In the genomic region with DNA sequence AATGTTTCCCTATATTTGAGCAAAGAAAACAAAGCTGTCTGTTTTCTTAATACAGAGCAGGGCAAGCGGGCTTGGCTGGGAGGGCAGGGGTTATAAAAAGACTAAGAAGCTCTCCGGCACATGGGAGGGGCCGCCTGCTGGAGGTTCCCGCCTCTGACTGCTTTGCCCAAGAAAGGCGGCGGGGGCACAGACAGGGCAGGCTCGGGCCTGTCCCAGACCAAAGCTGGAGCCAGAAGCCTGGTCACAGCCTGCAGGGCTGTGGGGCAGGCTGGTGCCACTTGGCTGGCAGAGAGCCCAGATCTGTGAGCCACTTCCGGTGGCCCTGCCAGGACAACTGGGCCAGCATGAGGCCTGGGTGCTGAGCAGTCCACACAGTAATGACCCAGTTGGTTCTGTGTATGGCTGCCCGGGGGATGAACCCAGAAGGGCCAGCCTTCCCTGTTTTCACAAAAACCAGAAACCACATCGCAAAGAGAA, we compare ENCODE assay signal across 8 cellular contexts.
DNase-seq lines count a peak whose midpoint lies in the region; ATAC-seq and TF ChIP-seq lines count a peak whose summit lies in the region.

No MANE protein-coding gene starts in this region.

- H3K27ac ChIP-seq in AG04450 (ENCODE audit: low read depth, low read length) (peak overlapping the region; percentile 88), GM23338 (ENCODE audit: low read depth) (peak overlapping the region; percentile 56; the same call in 1 of the 2 replicates)

- POLR2A ChIA-PET in AG04450 (lab: Yijun Ruan, JAX): interaction anchor here (1.1 kb wide), 1 partner anchor 13 kb away, joined by 3 read pairs; no protein-coding TSS in a partner anchor

- TF ChIP-seq CTCF in AG04450 (IDR thresholded peaks at IDR 0.05; ENCODE audit: low read depth, low read length): peak; percentile 25
- TF ChIP-seq CTCF in GM23338 (conservative IDR thresholded peaks at IDR 0.05; ENCODE audit: low read depth in 2 of 2): no peak

- peaks cover 45% of the 10 kb centered on the region for H3K4me1 Mint-ChIP-seq in GM23338

- H3K9me3 ChIP-seq in AG04450 (ENCODE audit: control insufficient read depth, insufficient read depth, low read length): peaks cover 4% of the 10 kb centered on the region; the same call in 1 of the 2 replicates

- H3K36me3 Mint-ChIP-seq in GM23338 (ENCODE audit: low read depth): peaks cover 3% of the 10 kb centered on the region; the same call in 1 of the 3 replicates

- peak overlapping the region; percentile 89 for H3K27ac Mint-ChIP-seq in GM23338

- DNase-seq in AG04450 (ENCODE audit: low read depth, low spot score): no peak
- peak; percentile 74 for DNase-seq in GM23338 (ENCODE audit: low spot score)
- DNase-seq in NCI-H446 (lab: John Stamatoyannopoulos, UW): peak; percentile 66 to 88
- DNase-seq in amniotic epithelial cell (ENCODE audit: low read depth): peak; percentile 48
- peak; percentile 91 for DNase-seq in left cardiac atrium
- peak; percentile 80 to 98 (median 88) for DNase-seq in posterior cingulate gyrus
- DNase-seq in T-helper 9 cell: no peak

- H3K27me3 Mint-ChIP-seq in GM23338 (ENCODE audit: insufficient read depth, low read depth, poor library complexity): peaks cover 8% of the 10 kb centered on the region

- H3F3A ChIP-seq in GM23338 (replicated peaks; ENCODE audit: low read depth): peaks cover 9% of the 10 kb centered on the region; the same call in 1 of the 2 replicates

- H4K20me1 ChIP-seq in GM23338 (replicated peaks; ENCODE audit: insufficient read depth): no peaks in the 10 kb centered on the region

- no peaks in the 10 kb centered on the region for H3K9me2 ChIP-seq in GM23338 (ENCODE audit: insufficient read depth)

- intact Hi-C loops in left cardiac atrium (cut with DNase I): no loop called here
- intact Hi-C loops in posterior cingulate gyrus (cut with DNase I): loop anchor here (10.0 kb wide), 1 partner anchor 57 kb away; no protein-coding TSS in a partner anchor

- no peaks in the 10 kb centered on the region for H3K36me3 ChIP-seq in GM23338 (ENCODE audit: insufficient read depth)

- no peaks in the 10 kb centered on the region for H3K79me2 ChIP-seq in GM23338 (replicated peaks; ENCODE audit: insufficient read depth)

- CTCF ChIA-PET in AG04450 (lab: Charles Lee): interaction anchor here (1.0 to 1.4 kb wide), 2 partner anchors 35 to 91 kb away, joined by 4 read pairs; no protein-coding TSS in a partner anchor

- peaks cover 30% of the 10 kb centered on the region for H3K4me1 ChIP-seq in GM23338 (ENCODE audit: insufficient read depth)

- no peak overlapping the region for H3K4me2 ChIP-seq in GM23338

- peak overlapping the region; percentile 90 for H2AFZ ChIP-seq in GM23338

- peaks cover 4% of the 10 kb centered on the region; the same call in 2 of the 3 replicates for H3K9me3 Mint-ChIP-seq in GM23338

- H3K4me3 ChIP-seq in AG04450 (ENCODE audit: low read depth, low read length) (no peak overlapping the region), GM23338 (no peak overlapping the region)

- no peak overlapping the region for H3K4me3 Mint-ChIP-seq in GM23338

- ATAC-seq in GM23338: peak; percentile 25
- ATAC-seq in left cardiac atrium: peak; percentile 95
- ATAC-seq in HG02678 (IDR thresholded peaks at IDR 0.05; ENCODE audit: unreplicated experiment): no peak

- H3K27me3 ChIP-seq in AG04450 (ENCODE audit: control insufficient read depth, insufficient read depth, low read length) (no peaks in the 10 kb centered on the region), GM23338 (ENCODE audit: insufficient read depth) (no peaks in the 10 kb centered on the region)

TF ChIP-seq in GM23338, 12 proteins besides CTCF, POLR2A, EP300 and RAD21:
- no peak for TF ChIP-seq EZH2phosphoT487 (IDR thresholded peaks at IDR 0.05; ENCODE audit: unreplicated experiment)
TF ChIP-seq in GM23338: peak in this region for 0.

Comparison
In these comparisons a context has a peak if more than half of its experiments do, and no peak if none do; other contexts are left out.
1. DNase-seq: peak in GM23338 (single experiment), NCI-H446 (2 of 2), amniotic epithelial cell (single experiment), left cardiac atrium (single experiment) and posterior cingulate gyrus (10 of 10); none in AG04450 (single experiment) and T-helper 9 cell (single experiment).